In the genomic region with DNA sequence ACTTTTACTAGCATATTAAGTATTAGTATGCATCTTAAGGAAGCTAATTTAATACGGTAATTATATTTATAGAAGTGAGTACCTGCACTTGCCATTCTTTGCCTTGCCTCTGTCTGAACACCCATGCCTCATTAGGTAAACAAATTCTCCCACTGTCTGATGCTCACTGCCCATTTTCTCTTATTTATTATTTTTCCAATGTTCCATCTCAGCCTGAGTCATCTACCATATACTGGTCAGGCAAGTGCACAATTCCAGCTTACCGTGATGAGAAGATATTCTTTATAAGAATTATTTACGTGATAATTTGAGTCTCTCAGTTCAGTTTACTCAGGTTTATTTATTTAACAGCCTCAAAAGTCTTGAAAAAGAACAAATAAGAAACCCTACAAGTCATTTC, we compare ENCODE assay signal across 30 cellular contexts.
"Had no signal": no experiment of that assay in that cellular context is flagged by ENCODE, and none has a peak within 500 bp of the region (broad histone marks: within the 10 kb centered on the region; RNA-seq: fewer than 3 reads in every experiment).

No MANE protein-coding gene starts in this region.

- H3K27ac ChIP-seq: ascending aorta, cardiac muscle cell, WERI-Rb-1 had no signal

- H3K36me3 ChIP-seq: ascending aorta, cardiac muscle cell, WERI-Rb-1 had no signal

- H3K4me1 ChIP-seq: ascending aorta had no signal

- H3K9me3 ChIP-seq: ascending aorta had no signal

- H3K27me3 ChIP-seq: ascending aorta, cardiac muscle cell had no signal

- H3K4me3 ChIP-seq: ascending aorta, cardiac muscle cell had no signal

- DNase-seq: activated CD4-positive, alpha-beta memory T cell treated with anti-CD3 and anti-CD28 coated beads, Interleukin-2, amount 10 ng/mL, durations not matched to agents 7 days and 5 days; activated CD4-positive, alpha-beta T cell treated with anti-CD3 and anti-CD28 coated beads for 1 hour; activated CD4-positive, alpha-beta T cell treated with anti-CD3 and anti-CD28 coated beads for 36 hours; activated CD4-positive, alpha-beta T cell treated with anti-CD3 and anti-CD28 coated beads for 48 hours; activated CD4-positive, alpha-beta T cell treated with anti-CD3 and anti-CD28 coated beads, Interleukin-2, amount 10 ng/mL, durations not matched to agents 7 days and 5 days; activated CD4-positive, alpha-beta T cell treated with anti-CD3 and anti-CD28 coated beads, Interleukin-2, amount 50 U/mL, for 48 hours; activated CD4-positive, CD25-positive, alpha-beta regulatory T cell; activated CD8-positive, alpha-beta memory T cell treated with anti-CD3 and anti-CD28 coated beads for 24 hours; activated CD8-positive, alpha-beta memory T cell treated with anti-CD3 and anti-CD28 coated beads, Interleukin-2, amount 10 ng/mL, durations not matched to agents 7 days and 5 days; activated CD8-positive, alpha-beta memory T cell treated with anti-CD3 and anti-CD28 coated beads, Interleukin-2, amount 50 U/mL, for 48 hours; activated CD8-positive, alpha-beta T cell treated with anti-CD3 and anti-CD28 coated beads, Interleukin-2, amount 10 ng/mL, durations not matched to agents 7 days and 5 days; activated effector memory CD4-positive, alpha-beta T cell treated with Interleukin-2 at 50 U/mL for 16 hours; activated gamma-delta T cell; activated naive CD4-positive, alpha-beta T cell treated with anti-CD3 and anti-CD28 coated beads, Interleukin-2, amount 10 ng/mL, durations not matched to agents 7 days and 5 days; activated naive CD4-positive, alpha-beta T cell treated with Interleukin-2 at 50 U/mL for 16 hours; activated naive CD8-positive, alpha-beta T cell treated with anti-CD3 and anti-CD28 coated beads, Interleukin-2, amount 10 ng/mL, durations not matched to agents 7 days and 5 days; activated naive CD8-positive, alpha-beta T cell treated with anti-CD3 and anti-CD28 coated beads, Interleukin-2, amount 50 U/mL, for 24 hours; activated T-cell treated with anti-CD3 and anti-CD28 coated beads, Interleukin-2, amount 50 U/mL, for 24 hours; activated T-cell treated with anti-CD3 and anti-CD28 coated beads, Interleukin-2, amount 50 U/mL, for 48 hours; amygdala; anterior cingulate cortex; caudate nucleus; cerebellar nuclear complex; T-helper 2 cell; T-helper 9 cell; WERI-Rb-1 had no signal

- ATAC-seq: activated CD4-positive, alpha-beta T cell treated with anti-CD3 and anti-CD28 coated beads for 36 hours; activated CD4-positive, CD25-positive, alpha-beta regulatory T cell treated with anti-CD3 and anti-CD28 coated beads, Interleukin-2, amount 50 U/mL, for 24 hours; activated CD8-positive, alpha-beta memory T cell treated with anti-CD3 and anti-CD28 coated beads, Interleukin-2, amount 10 ng/mL, durations not matched to agents 7 days and 5 days; activated CD8-positive, alpha-beta T cell treated with anti-CD3 and anti-CD28 coated beads, Interleukin-2, amount 10 ng/mL, durations not matched to agents 7 days and 5 days; activated naive CD8-positive, alpha-beta T cell treated with anti-CD3 and anti-CD28 coated beads, Interleukin-2, amount 50 U/mL, for 24 hours; WTC11 had no signal
